Comparison of ENCODE assay signal across 1 cellular context in genomic region chr6:110815260-110816109, GRCh38.
TF ChIP-seq lines count a peak whose summit lies in the region.

Gene CDK19, minus strand, starts transcription at chr6:110815469. Its CDS starts 333 bp downstream, at chr6:110815136.

TF ChIP-seq in HepG2, 621 proteins besides CTCF, POLR2A, EP300 and RAD21 (continued from another document and continues in another):
- TF ChIP-seq PATZ1 (CRISPR knock-in tag; IDR thresholded peaks at IDR 0.05) = peak; percentile 81
- no peak; the same call in 1 of the 2 replicates for TF ChIP-seq FOXK1 (CRISPR knock-in tag; IDR thresholded peaks at IDR 0.05; ENCODE audit: borderline replicate concordance, low read depth)
- no peak for TF ChIP-seq DNMT1 (CRISPR knock-in tag; IDR thresholded peaks at IDR 0.05)
- no peak; the same call in 1 of the 2 replicates for TF ChIP-seq ZNF263 (CRISPR knock-in tag; IDR thresholded peaks at IDR 0.05)
- TF ChIP-seq ZNF18 (CRISPR knock-in tag; IDR thresholded peaks at IDR 0.05; ENCODE audit: insufficient replicate concordance) = no peak
- no peak for TF ChIP-seq AKNA (CRISPR knock-in tag; IDR thresholded peaks at IDR 0.05; ENCODE audit: borderline replicate concordance)
- peak; percentile 74 for TF ChIP-seq TFE3 (CRISPR knock-in tag; IDR thresholded peaks at IDR 0.05)
- TF ChIP-seq RFXANK (CRISPR knock-in tag; IDR thresholded peaks at IDR 0.05) = no peak
- peak; percentile 60 for TF ChIP-seq THAP7 (CRISPR knock-in tag; IDR thresholded peaks at IDR 0.05)
- TF ChIP-seq ETV5 (CRISPR knock-in tag; IDR thresholded peaks at IDR 0.05; ENCODE audit: borderline replicate concordance) = peak; percentile 5; the same call in 1 of the 2 replicates
- no peak for TF ChIP-seq GLI4 (CRISPR knock-in tag; IDR thresholded peaks at IDR 0.05; ENCODE audit: borderline replicate concordance)
- no peak for TF ChIP-seq ATM (IDR thresholded peaks at IDR 0.05; ENCODE audit: borderline replicate concordance)
- TF ChIP-seq DMTF1 (CRISPR knock-in tag; IDR thresholded peaks at IDR 0.05) = no peak
- TF ChIP-seq ZNF883 (CRISPR knock-in tag; IDR thresholded peaks at IDR 0.05; ENCODE audit: not compliant biosample characterization) = no peak
- TF ChIP-seq KLF11 (CRISPR knock-in tag; IDR thresholded peaks at IDR 0.05) = peak; percentile 51; the same call in 1 of the 2 replicates
- no peak for TF ChIP-seq ZNF235 (CRISPR knock-in tag; IDR thresholded peaks at IDR 0.05; ENCODE audit: borderline replicate concordance)
- TF ChIP-seq MXD3 (CRISPR knock-in tag; IDR thresholded peaks at IDR 0.05) = no peak; the same call in 1 of the 2 replicates
- TF ChIP-seq ZNF775 (CRISPR knock-in tag; IDR thresholded peaks at IDR 0.05; ENCODE audit: borderline replicate concordance) = no peak
- 0 out of 2 replicates have a peak, but pooled peaks have one; percentile 40 for TF ChIP-seq SMYD3 (CRISPR knock-in tag; IDR thresholded peaks at IDR 0.05)
- TF ChIP-seq ZNF331 (CRISPR knock-in tag; IDR thresholded peaks at IDR 0.05) = peak; percentile 54
- TF ChIP-seq PLRG1 (conservative IDR thresholded peaks at IDR 0.05) = no peak
- no peak for TF ChIP-seq TEAD2 (CRISPR knock-in tag; IDR thresholded peaks at IDR 0.05)
- no peak for TF ChIP-seq TRIM24 (CRISPR knock-in tag; IDR thresholded peaks at IDR 0.05)
- TF ChIP-seq ZNF317 (CRISPR knock-in tag; IDR thresholded peaks at IDR 0.05) = peak; percentile 62; the same call in 1 of the 2 replicates
- peak; percentile 89 for TF ChIP-seq PHF8 (CRISPR knock-in tag; IDR thresholded peaks at IDR 0.05)
- TF ChIP-seq ZIK1 (CRISPR knock-in tag; IDR thresholded peaks at IDR 0.05; ENCODE audit: borderline replicate concordance, low read depth) = no peak
- TF ChIP-seq ZNF839 (CRISPR knock-in tag; IDR thresholded peaks at IDR 0.05; ENCODE audit: borderline replicate concordance) = peak; percentile 61; the same call in 1 of the 2 replicates
- TF ChIP-seq ZNF230 (CRISPR knock-in tag; IDR thresholded peaks at IDR 0.05) = peak; percentile 68; the same call in 1 of the 2 replicates
- peak in 1 of 2 experiments; percentile 11; a peak in 1 of 4 replicates for TF ChIP-seq REST (IDR thresholded peaks at IDR 0.05; ENCODE audit: borderline replicate concordance in 1 of 2, low read depth in 1 of 2, low read length in 2 of 2)
- TF ChIP-seq DDIT3 (CRISPR knock-in tag; IDR thresholded peaks at IDR 0.05) = no peak
- TF ChIP-seq RBAK (CRISPR knock-in tag; IDR thresholded peaks at IDR 0.05) = 0 out of 2 replicates have a peak, but pooled peaks have one; percentile 37
- TF ChIP-seq TRAFD1 (CRISPR knock-in tag; IDR thresholded peaks at IDR 0.05; ENCODE audit: borderline replicate concordance) = peak; percentile 62; the same call in 1 of the 2 replicates
